ENCODE assay signal across 1 cellular context in the genomic region with DNA sequence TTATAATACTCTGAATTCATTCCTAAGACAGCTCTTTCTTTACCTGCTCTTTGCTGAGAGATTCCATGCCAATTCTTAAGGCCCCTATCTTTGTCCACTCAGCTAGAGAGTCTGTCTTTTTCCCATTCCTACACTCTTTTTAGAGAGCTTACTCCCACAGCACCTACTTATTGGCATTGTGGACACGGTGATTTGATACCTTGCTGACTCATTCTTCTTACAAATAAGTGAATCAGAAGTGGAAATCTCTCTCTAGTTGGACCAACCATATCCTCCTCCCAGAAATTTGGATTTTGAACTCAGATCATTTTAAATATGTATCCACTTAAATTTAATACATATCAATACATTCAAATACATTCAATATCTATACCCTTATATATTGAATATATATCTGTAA.
TF ChIP-seq lines count a peak whose summit lies in the region.

No MANE protein-coding gene starts in this region.

TF ChIP-seq in H1, 55 proteins besides CTCF, POLR2A, EP300 and RAD21 (continued from another document):
- no peak for TF ChIP-seq SRF (IDR thresholded peaks at IDR 0.05; ENCODE audit: low read depth, low read length)
- TF ChIP-seq SP4 (IDR thresholded peaks at IDR 0.05; ENCODE audit: low read length) = no peak
- no peak for TF ChIP-seq KDM1A (IDR thresholded peaks at IDR 0.05; ENCODE audit: borderline replicate concordance, low read length)
- TF ChIP-seq CHD7 (IDR thresholded peaks at IDR 0.05; ENCODE audit: insufficient replicate concordance, low read length) = no peak
- no peak for TF ChIP-seq RXRA (IDR thresholded peaks at IDR 0.05; ENCODE audit: insufficient read depth, low read depth, low read length)
- no peak for TF ChIP-seq POLR2AphosphoS5 (IDR thresholded peaks at IDR 0.05; ENCODE audit: low read depth, low read length)
- no peak for TF ChIP-seq SP1 (IDR thresholded peaks at IDR 0.05; ENCODE audit: low read depth, low read length)
- no peak for TF ChIP-seq ASH2L (IDR thresholded peaks at IDR 0.05; ENCODE audit: low read length)
- TF ChIP-seq POU5F1 (IDR thresholded peaks at IDR 0.05; ENCODE audit: low read depth, low read length) = no peak
